10 cellular contexts compared by ENCODE assay signal in genomic region chr11:128492903-128493569, GRCh38.
A peak's percentile ranks its signal among the peaks of the same experiment; 100 is the strongest.
DNase-seq lines count a peak whose midpoint lies in the region; ATAC-seq and TF ChIP-seq lines count a peak whose summit lies in the region.
"Had no signal": no experiment of that assay in that cellular context is flagged by ENCODE, and none has a peak within 500 bp of the region (broad histone marks: within the 10 kb centered on the region; RNA-seq: fewer than 3 reads in every experiment).

No MANE protein-coding gene starts in this region.

- no peaks in the 10 kb centered on the region for H3K27me3 ChIP-seq in vagina
- H3K27me3 ChIP-seq: SJCRH30 had no signal

- peaks cover 90% of the 10 kb centered on the region for H3K36me3 Mint-ChIP-seq in activated naive CD8-positive, alpha-beta T cell treated with anti-CD3 and anti-CD28 coated beads for 36 hours
- peaks cover 34 to 41% of the 10 kb centered on the region in 2 donors for H3K36me3 Mint-ChIP-seq in naive B cell

- peak overlapping the region; percentile 99 for H3K27ac Mint-ChIP-seq in activated naive CD8-positive, alpha-beta T cell treated with anti-CD3 and anti-CD28 coated beads for 36 hours
- H3K27ac Mint-ChIP-seq in naive B cell: peak overlapping the region; percentile 74 to 96 (median 92)

- no peak for TF ChIP-seq POLR2A in vagina (IDR thresholded peaks at IDR 0.05)

- intact Hi-C loops in vagina (cut with DNase I): no loop called here

- H3K9me3 ChIP-seq in vagina: no peaks in the 10 kb centered on the region
- H3K9me3 ChIP-seq: SJCRH30 had no signal

- H3K27me3 Mint-ChIP-seq in activated naive CD8-positive, alpha-beta T cell treated with anti-CD3 and anti-CD28 coated beads for 36 hours: no peaks in the 10 kb centered on the region
- no peaks in the 10 kb centered on the region for H3K27me3 Mint-ChIP-seq in naive B cell

- peak overlapping the region; percentile 72 for H3K4me3 Mint-ChIP-seq in activated naive CD8-positive, alpha-beta T cell treated with anti-CD3 and anti-CD28 coated beads for 36 hours
- H3K4me3 Mint-ChIP-seq in naive B cell: peak overlapping the region in 7 of 8 donors; percentile 28 to 84 (median 60)

- DNase-seq in stimulated activated CD4-positive, alpha-beta T cell treated with anti-CD3 and anti-CD28 coated beads, Interleukin-1b, Interleukin-23, amount 100 ng/mL, for 48 hours: peak; percentile 31
- DNase-seq in stimulated activated CD4-positive, alpha-beta T cell treated with anti-CD3 and anti-CD28 coated beads, Interleukin-12 subunit alpha, Interleukin-12 subunit beta, amount 100 ng/mL, for 4 hours: no peak
- no peak for DNase-seq in activated naive CD8-positive, alpha-beta T cell treated with anti-CD3 and anti-CD28 coated beads for 36 hours
- DNase-seq in naive B cell (no peak), vagina (ENCODE audit: extremely low spot score in 2 of 2) (no peak), GM10266 (ENCODE audit: extremely low spot score) (no peak), middle frontal gyrus (ENCODE audit: extremely low spot score, low spot score) (no peak)
- DNase-seq: activated gamma-delta T cell treated with Interleukin-2 at 50 U/mL for 16 hours, SJCRH30 had no signal

- peaks cover 0 to 13% of the 10 kb centered on the region in 2 donors for H3K36me3 ChIP-seq in vagina

- peak overlapping the region; percentile 81 for H3K27ac ChIP-seq in vagina
- H3K27ac ChIP-seq: SJCRH30 had no signal

- TF ChIP-seq CTCF in vagina (IDR thresholded peaks at IDR 0.05): no peak
- TF ChIP-seq CTCF in GM10266 (IDR thresholded peaks at IDR 0.05; ENCODE audit: control insufficient read depth, insufficient read depth, low read depth, missing control alignments): no peak

- ATAC-seq in naive B cell (ENCODE audit: low read depth in 2 of 2) (peak in 1 of 2 donors; percentile 23), HG03039 (IDR thresholded peaks at IDR 0.05; ENCODE audit: unreplicated experiment) (no peak)

- peaks cover 95% of the 10 kb centered on the region for H3K4me1 Mint-ChIP-seq in activated naive CD8-positive, alpha-beta T cell treated with anti-CD3 and anti-CD28 coated beads for 36 hours
- H3K4me1 Mint-ChIP-seq in naive B cell: peaks cover 73 to 97% (median 91%) of the 10 kb centered on the region in 3 donors

- peaks cover 80% of the 10 kb centered on the region for H3K4me1 ChIP-seq in vagina

- no peak overlapping the region for H3K4me3 ChIP-seq in vagina
- H3K4me3 ChIP-seq: SJCRH30 had no signal

- no peaks in the 10 kb centered on the region for H3K9me3 Mint-ChIP-seq in activated naive CD8-positive, alpha-beta T cell treated with anti-CD3 and anti-CD28 coated beads for 36 hours
- H3K9me3 Mint-ChIP-seq in naive B cell: no peaks in the 10 kb centered on the region
